ENCODE assay signal across 8 cellular contexts in genomic region chr6:21987501-21987957, GRCh38.
DNase-seq lines count a peak whose midpoint lies in the region; ATAC-seq and TF ChIP-seq lines count a peak whose summit lies in the region.

No MANE protein-coding gene starts in this region.

- no peak overlapping the region for H3K9ac ChIP-seq in H9 (ENCODE audit: extremely low read depth, insufficient read length, low read length)

- H3K36me3 Mint-ChIP-seq in activated CD8-positive, alpha-beta T cell treated with anti-CD3 and anti-CD28 coated beads for 36 hours (ENCODE audit: low read depth), result no peaks in the 10 kb centered on the region
- peaks cover 4 to 14% (median 7%) of the 10 kb centered on the region in 3 experiments; a peak in 5 of 7 replicates for H3K36me3 Mint-ChIP-seq in H9 (ENCODE audit: insufficient read depth in 1 of 3, low read depth in 3 of 3)

- no peak overlapping the region for H2BK20ac ChIP-seq in H9 (ENCODE audit: low read depth, low read length, poor library complexity, severe bottlenecking)

- no peak overlapping the region for H2AFZ ChIP-seq in H9 (ENCODE audit: low read length)

- no peak overlapping the region for H2BK12ac ChIP-seq in H9 (ENCODE audit: insufficient read length, low read depth, low read length)

- no peak overlapping the region for H3K18ac ChIP-seq in H9 (ENCODE audit: insufficient read length, low read depth, low read length)

- POLR2A ChIA-PET in activated CD8-positive, alpha-beta T cell treated with anti-CD3 and anti-CD28 coated beads for 36 hours (lab: Charles Lee), result interaction anchor here (0.6 to 0.8 kb wide), 2 partner anchors 30 to 48 kb away, joined by 3 read pairs; no protein-coding TSS in a partner anchor

- no peak overlapping the region for H2AK5ac ChIP-seq in H9 (ENCODE audit: insufficient read length, low read length)

- no peak overlapping the region for H3K4ac ChIP-seq in H9 (ENCODE audit: low read depth, low read length)

- no peaks in the 10 kb centered on the region for H3K27me3 Mint-ChIP-seq in activated CD8-positive, alpha-beta T cell treated with anti-CD3 and anti-CD28 coated beads for 36 hours
- no peaks in the 10 kb centered on the region for H3K27me3 Mint-ChIP-seq in H9 (ENCODE audit: low read depth)

- H3K4me1 ChIP-seq in cardiac muscle cell (ENCODE audit: low read depth) (peaks cover 36% of the 10 kb centered on the region), H9 (ENCODE audit: insufficient read depth, low read length) (0 out of 2 replicates have a peak, but pooled peaks cover 3% of the 10 kb centered on the region)

- no peak overlapping the region for H3K27ac Mint-ChIP-seq in activated CD8-positive, alpha-beta T cell treated with anti-CD3 and anti-CD28 coated beads for 36 hours
- H3K27ac Mint-ChIP-seq in H9, result peak overlapping the region in 1 of 3 experiments; percentile 50; a peak in 1 of 7 replicates

- H3K14ac ChIP-seq in H9 (ENCODE audit: insufficient read depth, low read length), result no peak overlapping the region

- H3K9me3 Mint-ChIP-seq in activated CD8-positive, alpha-beta T cell treated with anti-CD3 and anti-CD28 coated beads for 36 hours, result no peaks in the 10 kb centered on the region
- H3K9me3 Mint-ChIP-seq in H9, result no peaks in the 10 kb centered on the region

- no peak overlapping the region for H4K8ac ChIP-seq in H9 (replicated peaks; ENCODE audit: insufficient read length, low read depth, low read length)

- H2BK5ac ChIP-seq in H9 (ENCODE audit: insufficient read length, low read length), result no peak overlapping the region

- no peaks in the 10 kb centered on the region for H4K20me1 ChIP-seq in H9 (ENCODE audit: control insufficient read depth, insufficient read depth, insufficient read length)

- H3K4me3 ChIP-seq in cardiac muscle cell, result no peak overlapping the region

- H3K4me3 Mint-ChIP-seq in activated CD8-positive, alpha-beta T cell treated with anti-CD3 and anti-CD28 coated beads for 36 hours, result peak overlapping the region; percentile 22
- H3K4me3 Mint-ChIP-seq in H9, result no peak overlapping the region

- H2BK15ac ChIP-seq in H9 (ENCODE audit: low read depth, low read length), result no peak overlapping the region

- peaks cover 3% of the 10 kb centered on the region for H3K79me1 ChIP-seq in H9 (ENCODE audit: insufficient read depth, low read depth, low read length, poor library complexity, severe bottlenecking)

- WGBS in H9 (ENCODE audit: extremely low coverage, insufficient read length, low lambda C conversion rate), result no CpG with 5 or more reads among the region's 9 CpGs

- peaks cover 19% of the 10 kb centered on the region for H3K4me1 Mint-ChIP-seq in activated CD8-positive, alpha-beta T cell treated with anti-CD3 and anti-CD28 coated beads for 36 hours (ENCODE audit: low read depth)
- H3K4me1 Mint-ChIP-seq in H9, result peaks cover 6 to 15% of the 10 kb centered on the region in 2 experiments

- H3K4me2 ChIP-seq in H9 (ENCODE audit: insufficient read depth, insufficient read length, low read length), result no peak overlapping the region

- H3T11ph ChIP-seq in H9 (ENCODE audit: low read length), result no peak overlapping the region

- H3K79me2 ChIP-seq in H9 (ENCODE audit: insufficient read depth, low read length), result no peaks in the 10 kb centered on the region

- H3K9me3 ChIP-seq in cardiac muscle cell (ENCODE audit: low read depth) (no peaks in the 10 kb centered on the region), H9 (ENCODE audit: control insufficient read depth, low read depth, low read length) (no peaks in the 10 kb centered on the region)

- no peak overlapping the region for H3K23ac ChIP-seq in H9 (ENCODE audit: insufficient read length, low read depth, low read length)

- peak; percentile 98 for DNase-seq in COLO829 (ENCODE audit: low spot score)
- DNase-seq in HS-27A (ENCODE audit: low read depth), result peak; percentile 20
- peak; percentile 32 for DNase-seq in activated CD8-positive, alpha-beta T cell treated with anti-CD3 and anti-CD28 coated beads for 36 hours
- DNase-seq in cardiac muscle cell (ENCODE audit: low read depth in 1 of 2, low spot score in 1 of 2), result peak; percentile 76 to 98
- DNase-seq in pulmonary artery endothelial cell (ENCODE audit: low read depth, low spot score), result peak; percentile 88
- no peak for DNase-seq in H9

- intact Hi-C loops in activated CD8-positive, alpha-beta T cell treated with anti-CD3 and anti-CD28 coated beads for 36 hours (cut with micrococcal nuclease), result no loop called here

- H3K27me3 ChIP-seq in cardiac muscle cell (no peaks in the 10 kb centered on the region), H9 (ENCODE audit: insufficient read depth, low read length) (no peaks in the 10 kb centered on the region)

- H4K5ac ChIP-seq in H9 (ENCODE audit: insufficient read length, low read depth, low read length), result no peak overlapping the region

- no peak overlapping the region for H2BK120ac ChIP-seq in H9 (ENCODE audit: low read depth, low read length, poor library complexity, severe bottlenecking)

- H3K27ac ChIP-seq in cardiac muscle cell (peak overlapping the region; percentile 68), H9 (ENCODE audit: insufficient read length, low read depth, low read length) (no peak overlapping the region)

- no peak overlapping the region for H4K91ac ChIP-seq in H9 (ENCODE audit: insufficient read length, low read depth, low read length)

- H3K56ac ChIP-seq in H9 (ENCODE audit: insufficient read length, low read depth, low read length), result no peak overlapping the region

- TF ChIP-seq CTCF in activated CD8-positive, alpha-beta T cell treated with anti-CD3 and anti-CD28 coated beads for 36 hours (IDR thresholded peaks at IDR 0.05), result no peak
- TF ChIP-seq CTCF in cardiac muscle cell (IDR thresholded peaks at IDR 0.05; ENCODE audit: low read depth, low read length) (no peak), H9 (conservative IDR thresholded peaks at IDR 0.05) (no peak)

- H3K23me2 ChIP-seq in H9 (ENCODE audit: insufficient read length, low read depth, low read length, poor library complexity, severe bottlenecking), result no peaks in the 10 kb centered on the region

- CTCF ChIA-PET in activated CD8-positive, alpha-beta T cell treated with anti-CD3 and anti-CD28 coated beads for 36 hours (lab: Charles Lee), result no interaction called here

- no peaks in the 10 kb centered on the region for H3K36me3 ChIP-seq in cardiac muscle cell

- ATAC-seq in GM19463 (IDR thresholded peaks at IDR 0.05; ENCODE audit: unreplicated experiment) (peak; percentile 94), HG02840 (IDR thresholded peaks at IDR 0.05; ENCODE audit: low FRiP score, unreplicated experiment) (no peak)
- ATAC-seq in activated CD8-positive, alpha-beta T cell treated with anti-CD3 and anti-CD28 coated beads for 36 hours, result peak; percentile 42
